1 cellular context compared by ENCODE assay signal in genomic region chr16:66830422-66831404, GRCh38.
TF ChIP-seq lines count a peak whose summit lies in the region.

Gene NAE1, minus strand, starts transcription at chr16:66830976. Its CDS starts 77 bp downstream, at chr16:66830899.

TF ChIP-seq in K562, 482 proteins besides CTCF, POLR2A, EP300 and RAD21 (continued from another document):
- peak; percentile 27; the same call in 1 of the 2 replicates for TF ChIP-seq RREB1 (CRISPR knock-in tag; IDR thresholded peaks at IDR 0.05)
- TF ChIP-seq ARID1B (IDR thresholded peaks at IDR 0.05): no peak
- TF ChIP-seq SRSF1 (IDR thresholded peaks at IDR 0.05; ENCODE audit: low read depth, low read length): no peak
- peak; percentile 33; the same call in 1 of the 2 replicates for TF ChIP-seq PHF21A (IDR thresholded peaks at IDR 0.05; ENCODE audit: borderline replicate concordance, low read depth)
- peak; percentile 60; the same call in 1 of the 2 replicates for TF ChIP-seq TGIF2 (CRISPR knock-in tag; IDR thresholded peaks at IDR 0.05)
- TF ChIP-seq ZNF232 (CRISPR knock-in tag; IDR thresholded peaks at IDR 0.05): 0 out of 2 replicates have a peak, but pooled peaks have one; percentile 74
